ENCODE assay signal across 6 cellular contexts in the genomic region with DNA sequence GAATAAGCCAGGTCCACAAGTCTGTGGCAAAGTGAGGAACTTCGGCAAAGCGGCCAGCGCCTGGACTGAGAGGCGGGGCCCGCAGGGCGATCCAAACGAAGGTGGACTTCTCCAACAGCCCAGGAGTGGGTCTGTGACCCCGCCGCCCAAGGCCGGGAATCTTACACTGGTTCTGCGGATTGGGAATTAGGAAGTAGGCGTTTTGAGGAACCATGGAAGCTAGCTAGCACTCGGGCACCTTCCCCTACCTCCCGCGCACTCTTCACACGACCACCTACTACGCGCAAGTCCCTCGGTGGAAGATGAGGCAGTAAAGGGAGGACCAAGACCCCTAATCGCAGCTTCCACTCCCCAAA. TPM values are rescaled to one million over a fixed set of nuclear protein-coding genes. Genes with fewer than 3 reads are reported as not detected.
DNase-seq lines count a peak whose midpoint lies in the region; ATAC-seq and TF ChIP-seq lines count a peak whose summit lies in the region.

No MANE protein-coding gene starts in this region.

- no peak for TF ChIP-seq POLR2A in uterus (IDR thresholded peaks at IDR 0.05)

- no peak for TF ChIP-seq CTCF in uterus (IDR thresholded peaks at IDR 0.05)

- peaks cover 22% of the 10 kb centered on the region for H3K27me3 ChIP-seq in iPS-18a (ENCODE audit: control insufficient read depth, insufficient read depth, low read length)
- no peaks in the 10 kb centered on the region for H3K27me3 ChIP-seq in uterus

- intact Hi-C loops in uterus (cut with DNase I; ENCODE audit: low total_unique reads) = loop anchor here (5.0 kb wide), 1 partner anchor 65 kb away; the partner anchor contains the start of gene SND1

- H3K36me3 Mint-ChIP-seq in activated naive CD4-positive, alpha-beta T cell treated with anti-CD3 and anti-CD28 coated beads, Interleukin-2, amount 50 U/mL, for 24 hours = peaks cover 14% of the 10 kb centered on the region

- peaks cover 17% of the 10 kb centered on the region for H3K36me3 ChIP-seq in iPS-18a (ENCODE audit: control insufficient read depth, low read depth, low read length)
- H3K36me3 ChIP-seq in uterus = no peaks in the 10 kb centered on the region

- no peak for DNase-seq in activated naive CD4-positive, alpha-beta T cell (lab: John Stamatoyannopoulos, UW)
- DNase-seq in uterus = peak; percentile 24 to 32
- DNase-seq in NCI-H446 (lab: John Stamatoyannopoulos, UW) = no peak

- H3K9ac ChIP-seq in iPS-18a (ENCODE audit: low read length) = no peak overlapping the region

- H3K4me3 Mint-ChIP-seq in activated naive CD4-positive, alpha-beta T cell treated with anti-CD3 and anti-CD28 coated beads, Interleukin-2, amount 50 U/mL, for 24 hours = peak overlapping the region; percentile 92

- peaks cover 63% of the 10 kb centered on the region for H3K4me1 Mint-ChIP-seq in activated naive CD4-positive, alpha-beta T cell treated with anti-CD3 and anti-CD28 coated beads, Interleukin-2, amount 50 U/mL, for 24 hours

- ATAC-seq in GM19452 (IDR thresholded peaks at IDR 0.05; ENCODE audit: unreplicated experiment) = no peak

- peaks cover 8% of the 10 kb centered on the region for H3K4me1 ChIP-seq in iPS-18a (ENCODE audit: control insufficient read depth, low read depth, low read length)
- peaks cover under 1 to 7% of the 10 kb centered on the region in 2 donors for H3K4me1 ChIP-seq in uterus

- H3K27ac ChIP-seq in iPS-18a (ENCODE audit: low read length) = no peak overlapping the region
- H3K27ac ChIP-seq in uterus = peak overlapping the region; percentile 90 to 95

- no peaks in the 10 kb centered on the region for H3K9me3 Mint-ChIP-seq in activated naive CD4-positive, alpha-beta T cell treated with anti-CD3 and anti-CD28 coated beads, Interleukin-2, amount 50 U/mL, for 24 hours

- H3K27me3 Mint-ChIP-seq in activated naive CD4-positive, alpha-beta T cell treated with anti-CD3 and anti-CD28 coated beads, Interleukin-2, amount 50 U/mL, for 24 hours = no peaks in the 10 kb centered on the region

- H3K9me3 ChIP-seq in iPS-18a (ENCODE audit: control insufficient read depth, low read depth, low read length) (no peaks in the 10 kb centered on the region), uterus (no peaks in the 10 kb centered on the region)

- H3K27ac Mint-ChIP-seq in activated naive CD4-positive, alpha-beta T cell treated with anti-CD3 and anti-CD28 coated beads, Interleukin-2, amount 50 U/mL, for 24 hours = peak overlapping the region; percentile 9

- H3K4me3 ChIP-seq in iPS-18a (ENCODE audit: low read length) (peak overlapping the region; percentile 62), uterus (peak overlapping the region; percentile 49 to 97)

RNA-seq across cellular contexts. Expression of gene ARF5, which starts 0.6 kb away (rescaled TPM):
- total RNA-seq in uterus = 100 to 1,000 TPM in 3 of 4 donors, 10 to 100 TPM in 1; 77.4 to 273 (median 122) TPM

RNA-seq across cellular contexts. Expression of gene GCC1, which starts 2.2 kb away (rescaled TPM):
- total RNA-seq in uterus = 10 to 100 TPM in 2 of 4 donors, 1 to 10 TPM in 2; 3.8 to 22.9 (median 10.6) TPM

RNA-seq across cellular contexts. Expression of gene FSCN3, which starts 5.9 kb away (rescaled TPM):
- 1 to 10 TPM in 1 of 4 donors, under 1 TPM in 1, not detected in 2; 0.62 to 2.1 TPM for total RNA-seq in uterus

RNA-seq across cellular contexts. Expression of gene PAX4, which starts 30.3 kb away (rescaled TPM):
- total RNA-seq in uterus = not detected

Comparison
In these comparisons a context has a peak if more than half of its experiments do, and no peak if none do; other contexts are left out.
1. DNase-seq: peak in uterus (2 of 2); none in activated naive CD4-positive, alpha-beta T cell (0 of 4) and NCI-H446 (0 of 2).